ENCODE assay signal across 29 cellular contexts in genomic region chr2:16126141-16126968, GRCh38.
DNase-seq lines count a peak whose midpoint lies in the region; ATAC-seq, FAIRE-seq and TF ChIP-seq lines count a peak whose summit lies in the region.
"Had no signal": no experiment of that assay in that cellular context is flagged by ENCODE, and none has a peak within 500 bp of the region (broad histone marks: within the 10 kb centered on the region; RNA-seq: fewer than 3 reads in every experiment).

No MANE protein-coding gene starts in this region.

- 63 to 77% methylated on average over 9 of the region's 9 CpGs for WGBS in pancreas, 2 donors

- H3K4me1 ChIP-seq in pancreas = no peaks in the 10 kb centered on the region
- H3K4me1 ChIP-seq: left ventricle myocardium inferior, suprapubic skin had no signal

- FAIRE-seq in pancreas (lab: Jason Lieb, UNC) = no peak

- peak in 3 of 4 donors; percentile 27 to 46 (median 44) for ATAC-seq in pancreas
- no peak for ATAC-seq in HG02798 (IDR thresholded peaks at IDR 0.05; ENCODE audit: poor library complexity, unreplicated experiment)
- ATAC-seq in GM18868 (IDR thresholded peaks at IDR 0.05; ENCODE audit: unreplicated experiment) = no peak
- ATAC-seq: natural killer cell, WTC11 had no signal

- peak; percentile 47 for DNase-seq in HT1080 (ENCODE audit: low read depth)
- DNase-seq in astrocyte of the hippocampus (ENCODE audit: low read depth, low spot score) = peak; percentile 79
- no peak for DNase-seq in glutamatergic neuron
- DNase-seq in pancreas = no peak
- DNase-seq in NCI-H1092 treated with DMSO at 0.1 percent for 48 hours (lab: John Stamatoyannopoulos, UW) = no peak
- DNase-seq in NCI-H1417 treated with DMSO at 0.1 percent for 48 hours (lab: John Stamatoyannopoulos, UW) = no peak
- DNase-seq: activated CD4-positive, alpha-beta T cell treated with anti-CD3 and anti-CD28 coated beads, Interleukin-2, amount 50 U/mL, for 4 hours; activated naive CD4-positive, alpha-beta T cell treated with anti-CD3 and anti-CD28 coated beads, Interleukin-2, amount 10 ng/mL, durations not matched to agents 7 days and 5 days; amygdala; GDM1; H9; hypothalamus; immature natural killer cell; left ventricle myocardium inferior; natural killer cell; NCI-H510A; NK-92 treated with Interleukin-12 subunit alpha and Interleukin-12 subunit beta, amount 100 ng/mL, for 24 hours; ovary; right cardiac atrium; SIG-M5; stimulated activated naive CD4-positive, alpha-beta T cell had no signal

- peak overlapping the region; percentile 71 for H3K27ac Mint-ChIP-seq in glutamatergic neuron (ENCODE audit: unreplicated experiment)
- H3K27ac Mint-ChIP-seq: activated naive CD4-positive, alpha-beta T cell treated with anti-CD3 and anti-CD28 coated beads, Interleukin-2, amount 10 ng/mL, durations not matched to agents 7 days and 5 days; activated T-helper 1 cell treated with anti-CD3 and anti-CD28 coated beads, Interleukin-12 subunit alpha, Interleukin-12 subunit beta, Interleukin-2, Interleukin-4 antibody, amounts not matched to agents 30 ng/mL and 10 ng/mL and 1 ng/mL, durations not matched to agents 14 hours and 24 hours and 36 hours; H9; immature natural killer cell; natural killer cell; WTC11 had no signal

- no peaks in the 10 kb centered on the region for H3K9me3 ChIP-seq in pancreas
- H3K9me3 ChIP-seq: ovary, suprapubic skin had no signal

- H3K4me3 ChIP-seq in pancreas = no peak overlapping the region
- H3K4me3 ChIP-seq: BLaER1 treated with 17β-estradiol and CSF1 and Interleukin-3, amounts not matched to agents 10 nM and 100 nM; coronary artery; left ventricle myocardium inferior; ovary; suprapubic skin had no signal

- TF ChIP-seq CTCF in glutamatergic neuron (IDR thresholded peaks at IDR 0.05; ENCODE audit: partially characterized antibody, unreplicated experiment) (no peak), pancreas (IDR thresholded peaks at IDR 0.05) (no peak)

- peaks cover 7% of the 10 kb centered on the region for H3K9me3 Mint-ChIP-seq in glutamatergic neuron (ENCODE audit: unreplicated experiment)
- H3K9me3 Mint-ChIP-seq: activated T-helper 1 cell treated with anti-CD3 and anti-CD28 coated beads, Interleukin-12 subunit alpha, Interleukin-12 subunit beta, Interleukin-2, Interleukin-4 antibody, amounts not matched to agents 30 ng/mL and 10 ng/mL and 1 ng/mL, durations not matched to agents 14 hours and 24 hours and 36 hours; immature natural killer cell; natural killer cell had no signal

- no peaks in the 10 kb centered on the region for H3K36me3 ChIP-seq in pancreas
- H3K36me3 ChIP-seq: BLaER1 treated with 17β-estradiol and CSF1 and Interleukin-3, amounts not matched to agents 10 nM and 100 nM; left ventricle myocardium inferior; ovary; suprapubic skin had no signal

- peaks cover 5% of the 10 kb centered on the region for H3K27me3 Mint-ChIP-seq in glutamatergic neuron (ENCODE audit: unreplicated experiment)
- H3K27me3 Mint-ChIP-seq: activated naive CD4-positive, alpha-beta T cell treated with anti-CD3 and anti-CD28 coated beads, Interleukin-2, amount 10 ng/mL, durations not matched to agents 7 days and 5 days had no signal

- peak overlapping the region; percentile 45 for H3K4me3 Mint-ChIP-seq in glutamatergic neuron (ENCODE audit: unreplicated experiment)
- H3K4me3 Mint-ChIP-seq: activated naive CD4-positive, alpha-beta T cell treated with anti-CD3 and anti-CD28 coated beads, Interleukin-2, amount 10 ng/mL, durations not matched to agents 7 days and 5 days; activated T-helper 1 cell treated with anti-CD3 and anti-CD28 coated beads, Interleukin-12 subunit alpha, Interleukin-12 subunit beta, Interleukin-2, Interleukin-4 antibody, amounts not matched to agents 30 ng/mL and 10 ng/mL and 1 ng/mL, durations not matched to agents 14 hours and 24 hours and 36 hours; H9; immature natural killer cell; natural killer cell; WTC11 had no signal

- no peak overlapping the region for H3K27ac ChIP-seq in pancreas
- H3K27ac ChIP-seq: BLaER1 treated with 17β-estradiol and CSF1 and Interleukin-3, amounts not matched to agents 10 nM and 100 nM; coronary artery; KMS-11; left ventricle myocardium inferior; ovary; suprapubic skin had no signal

- H3K4me1 Mint-ChIP-seq in glutamatergic neuron (ENCODE audit: low read depth, unreplicated experiment) = peaks cover 35% of the 10 kb centered on the region
- H3K4me1 Mint-ChIP-seq: activated naive CD4-positive, alpha-beta T cell treated with anti-CD3 and anti-CD28 coated beads, Interleukin-2, amount 10 ng/mL, durations not matched to agents 7 days and 5 days; immature natural killer cell; natural killer cell; WTC11 had no signal

- H3K27me3 ChIP-seq in pancreas = no peaks in the 10 kb centered on the region
- H3K27me3 ChIP-seq: BLaER1 treated with 17β-estradiol and CSF1 and Interleukin-3, amounts not matched to agents 10 nM and 100 nM; ovary had no signal

- H3K36me3 Mint-ChIP-seq in glutamatergic neuron (ENCODE audit: unreplicated experiment) = peaks cover 7% of the 10 kb centered on the region
- H3K36me3 Mint-ChIP-seq: activated naive CD4-positive, alpha-beta T cell treated with anti-CD3 and anti-CD28 coated beads, Interleukin-2, amount 10 ng/mL, durations not matched to agents 7 days and 5 days; immature natural killer cell; natural killer cell had no signal

- intact Hi-C loops in pancreas (cut with DNase I) = no loop called here

Comparison
In these comparisons a context has a peak if more than half of its experiments do, and no peak if none do; other contexts are left out.
1. DNase-seq: peak in HT1080 (single experiment) and astrocyte of the hippocampus (single experiment); none in glutamatergic neuron (single experiment), pancreas (0 of 6), NCI-H1092 treated with DMSO at 0.1 percent for 48 hours (single experiment) and NCI-H1417 treated with DMSO at 0.1 percent for 48 hours (single experiment).
2. ATAC-seq: peak in pancreas (3 of 4); none in HG02798 (single experiment) and GM18868 (single experiment).